1 cellular context compared by ENCODE assay signal in genomic region chr12:75953312-75953906, GRCh38.
TF ChIP-seq lines count a peak whose summit lies in the region.

No MANE protein-coding gene starts in this region.

TF ChIP-seq in IMR-90, 13 proteins besides CTCF, POLR2A, EP300 and RAD21 (continued from another document):
- no peak for TF ChIP-seq RCOR1 (IDR thresholded peaks at IDR 0.05; ENCODE audit: insufficient replicate concordance, low read length)
- TF ChIP-seq BHLHE40 (IDR thresholded peaks at IDR 0.05; ENCODE audit: low read depth, low read length) = no peak
- no peak for TF ChIP-seq MAZ (IDR thresholded peaks at IDR 0.05; ENCODE audit: borderline replicate concordance, low read depth, low read length)
- no peak for TF ChIP-seq MXI1 (IDR thresholded peaks at IDR 0.05; ENCODE audit: borderline replicate concordance, low read depth, low read length)
- no peak for TF ChIP-seq SMC3 (IDR thresholded peaks at IDR 0.05; ENCODE audit: low read depth, low read length)
- TF ChIP-seq RFX5 (IDR thresholded peaks at IDR 0.05; ENCODE audit: low read depth, low read length) = no peak
- TF ChIP-seq ELK1 (IDR thresholded peaks at IDR 0.05; ENCODE audit: borderline replicate concordance, low read depth, low read length) = no peak
- TF ChIP-seq MAFK (IDR thresholded peaks at IDR 0.05; ENCODE audit: low read depth, low read length) = no peak
- TF ChIP-seq FOS (IDR thresholded peaks at IDR 0.05; ENCODE audit: low read depth, low read length) = no peak
